Comparison of ENCODE assay signal across 22 cellular contexts in the genomic region with DNA sequence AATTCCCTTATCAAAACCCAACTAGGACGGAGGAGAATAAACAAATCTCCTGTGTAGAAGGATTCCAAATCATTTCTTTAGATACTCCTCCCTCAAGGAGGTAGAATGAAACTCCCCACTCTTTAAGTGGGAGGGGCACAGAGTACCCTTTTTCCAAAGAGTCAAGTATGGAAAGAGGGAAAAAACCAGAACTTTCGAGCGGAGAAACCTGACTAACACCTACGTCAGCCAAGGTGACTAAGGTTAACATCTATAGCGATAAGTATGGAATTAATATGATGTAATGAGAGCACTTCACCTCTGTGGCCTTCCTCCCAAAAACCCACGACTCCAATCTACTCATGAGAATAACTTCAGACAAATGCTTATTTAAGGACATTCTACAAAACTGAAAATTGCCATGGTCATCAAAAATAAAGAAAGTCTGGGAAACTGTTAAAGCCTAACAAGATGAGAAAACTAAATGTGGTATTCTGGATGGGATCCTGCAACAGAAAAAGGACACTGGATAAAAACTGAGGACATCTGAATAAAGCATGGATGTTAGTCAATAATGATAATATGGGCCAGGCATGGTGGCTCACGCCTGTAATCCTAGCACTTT.
DNase-seq lines count a peak whose midpoint lies in the region; FAIRE-seq and TF ChIP-seq lines count a peak whose summit lies in the region.
"Had no signal": no experiment of that assay in that cellular context is flagged by ENCODE, and none has a peak within 500 bp of the region (broad histone marks: within the 10 kb centered on the region; RNA-seq: fewer than 3 reads in every experiment).

No MANE protein-coding gene starts in this region.

- peaks cover 4% of the 10 kb centered on the region for H3K36me3 Mint-ChIP-seq in activated naive CD4-positive, alpha-beta T cell treated with anti-CD3 and anti-CD28 coated beads, Interleukin-2, amount 50 U/mL, for 24 hours

- intact Hi-C loops in PC-9 (cut with micrococcal nuclease; ENCODE audit: unreplicated experiment) = loop anchor here (2.0 kb wide), 2 partner anchors 48 to 216 kb away; no protein-coding TSS in a partner anchor
- intact Hi-C loops in endothelial cell of umbilical vein (cut with micrococcal nuclease) = loop anchor here (2.0 to 10.0 kb wide), 2 partner anchors 38 to 978 kb away; no protein-coding TSS in a partner anchor
- intact Hi-C loops in posterior vena cava (cut with DNase I) = no loop called here

- peak overlapping the region; percentile 93 for H3K27ac ChIP-seq in PC-9
- H3K27ac ChIP-seq in endothelial cell of umbilical vein (ENCODE audit: insufficient read depth, low read depth, low read length) = peak overlapping the region; percentile 29
- H3K27ac ChIP-seq in smooth muscle cell (ENCODE audit: low read depth) = peak overlapping the region; percentile 76
- H3K27ac ChIP-seq: BLaER1 had no signal

- H3K9ac ChIP-seq in endothelial cell of umbilical vein (replicated peaks; ENCODE audit: extremely low read depth, insufficient read depth, low read length) (no peak overlapping the region), smooth muscle cell (ENCODE audit: low read depth) (no peak overlapping the region)
- H3K9ac ChIP-seq: BLaER1 had no signal

- 73% methylated on average over 7 of the region's 7 CpGs for WGBS in smooth muscle cell (ENCODE audit: low lambda C conversion rate)

- BruUV-seq in PC-9 (replicated peaks; lab: Mats Ljungman, UMichigan) = no TSS peak
- BruUV-seq in endothelial cell of umbilical vein (replicated peaks; lab: Mats Ljungman, UMichigan) = no TSS peak

- H3K9me2 ChIP-seq in PC-9 (ENCODE audit: insufficient read depth) = no peaks in the 10 kb centered on the region

- no peak overlapping the region for H2AFZ ChIP-seq in PC-9
- H2AFZ ChIP-seq in endothelial cell of umbilical vein (ENCODE audit: low read depth, low read length) = no peak overlapping the region
- no peak overlapping the region for H2AFZ ChIP-seq in smooth muscle cell (ENCODE audit: low read depth)

- POLR2A ChIA-PET in PC-9 (lab: Charles Lee; ENCODE audit: unreplicated experiment) (no interaction called here), endothelial cell of umbilical vein (lab: Charles Lee) (no interaction called here)

- H3K4me1 Mint-ChIP-seq in activated naive CD4-positive, alpha-beta T cell treated with anti-CD3 and anti-CD28 coated beads, Interleukin-2, amount 50 U/mL, for 24 hours = peaks cover 61% of the 10 kb centered on the region

- no peak for FAIRE-seq in endothelial cell of umbilical vein (lab: Jason Lieb, UNC)
- FAIRE-seq in H54 (lab: Jason Lieb, UNC) = no peak
- FAIRE-seq: urothelium cell line had no signal

- peak overlapping the region; percentile 79 for H3K27ac Mint-ChIP-seq in activated naive CD4-positive, alpha-beta T cell treated with anti-CD3 and anti-CD28 coated beads, Interleukin-2, amount 50 U/mL, for 24 hours
- H3K27ac Mint-ChIP-seq: activated CD4-positive, alpha-beta T cell treated with anti-CD3 and anti-CD28 coated beads for 36 hours; memory B cell had no signal

- dilution Hi-C loops in endothelial cell of umbilical vein (cut with MboI; ENCODE audit: extremely low pct_ligation_motif_present, low sequenced_read_pairs) = no loop called here

- TF ChIP-seq CTCF in PC-9 (conservative IDR thresholded peaks at IDR 0.05) (no peak), endothelial cell of umbilical vein (IDR thresholded peaks at IDR 0.05; ENCODE audit: extremely low read depth in 1 of 2, insufficient read depth in 1 of 2, low read depth in 1 of 2, low read length in 2 of 2) (no peak), smooth muscle cell (IDR thresholded peaks at IDR 0.05; ENCODE audit: borderline replicate concordance, insufficient read depth, poor library complexity, severe bottlenecking) (no peak)

- no peak for TF ChIP-seq POLR2A in endothelial cell of umbilical vein (IDR thresholded peaks at IDR 0.05; ENCODE audit: low read depth, low read length)
- no peak for TF ChIP-seq POLR2A in H54 (IDR thresholded peaks at IDR 0.05; ENCODE audit: low read depth, low read length)

- H3K79me2 ChIP-seq in PC-9 (ENCODE audit: low read depth) (peaks cover 17% of the 10 kb centered on the region), endothelial cell of umbilical vein (ENCODE audit: control insufficient read depth, insufficient read depth, low read length) (peaks cover 10% of the 10 kb centered on the region), smooth muscle cell (ENCODE audit: low read depth) (peaks cover 7% of the 10 kb centered on the region)

- H3K36me3 ChIP-seq in PC-9 (ENCODE audit: low read depth) (no peaks in the 10 kb centered on the region), endothelial cell of umbilical vein (ENCODE audit: control insufficient read depth in 2 of 2, extremely low read depth in 1 of 2, insufficient read depth in 2 of 2, low read length in 2 of 2) (no peaks in the 10 kb centered on the region), smooth muscle cell (ENCODE audit: low read depth) (no peaks in the 10 kb centered on the region)
- H3K36me3 ChIP-seq: BLaER1 had no signal

- H3K9me1 ChIP-seq in endothelial cell of umbilical vein (replicated peaks; ENCODE audit: control insufficient read depth, extremely low read depth, insufficient read depth, low read length) = no peaks in the 10 kb centered on the region

- no peaks in the 10 kb centered on the region for H3K9me3 Mint-ChIP-seq in activated naive CD4-positive, alpha-beta T cell treated with anti-CD3 and anti-CD28 coated beads, Interleukin-2, amount 50 U/mL, for 24 hours
- H3K9me3 Mint-ChIP-seq: memory B cell had no signal

- no peak overlapping the region for H3K4me3 ChIP-seq in PC-9
- no peak overlapping the region for H3K4me3 ChIP-seq in endothelial cell of umbilical vein (replicated peaks in 1 of 3; ENCODE audit: insufficient read depth in 1 of 3, low read depth in 1 of 3, low read length in 3 of 3)
- H3K4me3 ChIP-seq in smooth muscle cell = no peak overlapping the region
- H3K4me3 ChIP-seq: BLaER1, dorsolateral prefrontal cortex had no signal

- peak overlapping the region; percentile 71 for H3K4me2 ChIP-seq in PC-9
- H3K4me2 ChIP-seq in endothelial cell of umbilical vein (ENCODE audit: insufficient read depth, low read length) = peak overlapping the region; percentile 11
- H3K4me2 ChIP-seq in smooth muscle cell = no peak overlapping the region
- H3K4me2 ChIP-seq: BLaER1 had no signal

- no peaks in the 10 kb centered on the region for H3K27me3 Mint-ChIP-seq in activated naive CD4-positive, alpha-beta T cell treated with anti-CD3 and anti-CD28 coated beads, Interleukin-2, amount 50 U/mL, for 24 hours
- H3K27me3 Mint-ChIP-seq: activated CD4-positive, alpha-beta T cell treated with anti-CD3 and anti-CD28 coated beads for 36 hours; memory B cell had no signal

- H3K9me3 ChIP-seq in PC-9 (ENCODE audit: insufficient read depth, low read depth) (no peaks in the 10 kb centered on the region), endothelial cell of umbilical vein (replicated peaks; ENCODE audit: control insufficient read depth, insufficient read depth, low read length) (no peaks in the 10 kb centered on the region), smooth muscle cell (replicated peaks; ENCODE audit: low read depth) (no peaks in the 10 kb centered on the region)
- H3K9me3 ChIP-seq: BLaER1 had no signal

- H3F3A ChIP-seq in PC-9 (ENCODE audit: insufficient read depth, low read depth) = peaks cover 27% of the 10 kb centered on the region
- no peaks in the 10 kb centered on the region for H3F3A ChIP-seq in smooth muscle cell (ENCODE audit: low read depth)

- H3K4me3 Mint-ChIP-seq in activated naive CD4-positive, alpha-beta T cell treated with anti-CD3 and anti-CD28 coated beads, Interleukin-2, amount 50 U/mL, for 24 hours = peak overlapping the region; percentile 4
- H3K4me3 Mint-ChIP-seq: activated CD4-positive, alpha-beta T cell treated with anti-CD3 and anti-CD28 coated beads for 36 hours; memory B cell had no signal

- H4K20me1 ChIP-seq in PC-9 (ENCODE audit: insufficient read depth) = no peaks in the 10 kb centered on the region
- no peaks in the 10 kb centered on the region for H4K20me1 ChIP-seq in endothelial cell of umbilical vein (replicated peaks; ENCODE audit: control insufficient read depth, extremely low read depth, insufficient read depth, low read length)
- H4K20me1 ChIP-seq in smooth muscle cell (ENCODE audit: low read depth) = no peaks in the 10 kb centered on the region
- H4K20me1 ChIP-seq: BLaER1 had no signal

- H3K4me1 ChIP-seq in PC-9 (replicated peaks; ENCODE audit: insufficient read depth) (peaks cover 77% of the 10 kb centered on the region), endothelial cell of umbilical vein (ENCODE audit: control insufficient read depth, extremely low read depth, insufficient read depth, low read length) (peaks cover 34% of the 10 kb centered on the region), smooth muscle cell (ENCODE audit: low read depth) (peaks cover 4% of the 10 kb centered on the region)

- H3K27me3 ChIP-seq in PC-9 (ENCODE audit: insufficient read depth, low read depth) = no peaks in the 10 kb centered on the region
- H3K27me3 ChIP-seq in endothelial cell of umbilical vein (ENCODE audit: control insufficient read depth in 2 of 2, insufficient read depth in 2 of 2, low read length in 2 of 2) = no peaks in the 10 kb centered on the region
- H3K27me3 ChIP-seq in smooth muscle cell (ENCODE audit: low read depth) = no peaks in the 10 kb centered on the region
- H3K27me3 ChIP-seq: BLaER1 had no signal

- DNase-seq in activated naive CD4-positive, alpha-beta T cell treated with anti-CD3 and anti-CD28 coated beads, Interleukin-2, amount 50 U/mL, for 16 hours = no peak
- DNase-seq in PC-9 = peak; percentile 15 to 51
- no peak for DNase-seq in endothelial cell of umbilical vein (ENCODE audit: low read depth, low spot score)
- no peak for DNase-seq in smooth muscle cell (lab: John Stamatoyannopoulos, UW; ENCODE audit: unreplicated experiment)
- no peak for DNase-seq in H54 (ENCODE audit: insufficient read length, low spot score)
- DNase-seq in posterior vena cava (ENCODE audit: low spot score) = no peak
- no peak for DNase-seq in HK-2 (ENCODE audit: unreplicated experiment)
- DNase-seq: activated CD4-positive, alpha-beta T cell treated with anti-CD3 and anti-CD28 coated beads for 36 hours; activated effector memory CD4-positive, alpha-beta T cell treated with anti-CD3 and anti-CD28 coated beads, Interleukin-2, amount 50 U/mL, for 16 hours; amniotic stem cell; caudate nucleus; dorsolateral prefrontal cortex; foreskin melanocyte; NCI-H1092; NCI-H2081 treated with DMSO at 0.1 percent for 48 hours; NCI-H510A treated with DMSO at 0.1 percent for 48 hours; occipital lobe; stimulated activated CD4-positive, alpha-beta T cell treated with anti-CD3 and anti-CD28 coated beads, Interleukin-12 subunit alpha, Interleukin-12 subunit beta, amount 100 ng/mL, for 4 hours had no signal

- CTCF ChIA-PET in PC-9 (lab: Charles Lee) = no interaction called here
- CTCF ChIA-PET in endothelial cell of umbilical vein (lab: Charles Lee) = interaction anchor here (0.7 kb wide), 1 partner anchor 1807 kb away, joined by 3 read pairs; no protein-coding TSS in a partner anchor

TF ChIP-seq in endothelial cell of umbilical vein, 7 proteins besides CTCF, POLR2A, EP300 and RAD21 (continues in another document):
- TF ChIP-seq POLR2AphosphoS5 (IDR thresholded peaks at IDR 0.05; ENCODE audit: insufficient read depth, low read depth, low read length) (no peak), JUN (IDR thresholded peaks at IDR 0.05; ENCODE audit: borderline replicate concordance, insufficient read depth, insufficient read length, low read depth) (no peak), GATA2 (IDR thresholded peaks at IDR 0.05; ENCODE audit: insufficient read depth, insufficient read length, low read depth, low read length) (no peak)

Comparison
In these comparisons a context has a peak if more than half of its experiments do, and no peak if none do; other contexts are left out.
1. DNase-seq: peak in PC-9 (2 of 2); none in activated naive CD4-positive, alpha-beta T cell treated with anti-CD3 and anti-CD28 coated beads, Interleukin-2, amount 50 U/mL, for 16 hours (single experiment), endothelial cell of umbilical vein (single experiment), smooth muscle cell (single experiment), H54 (single experiment), posterior vena cava (single experiment) and HK-2 (single experiment).
2. H3K27ac ChIP-seq: peak in every context shown above with its lines; median percentile 93 in PC-9; 76 in smooth muscle cell; 29 in endothelial cell of umbilical vein.
3. intact Hi-C loops: an anchor here in PC-9 (2.0 kb wide) and endothelial cell of umbilical vein (2.0 to 10.0 kb wide); none called in posterior vena cava.